8 cellular contexts compared by ENCODE assay signal in genomic region chr10:91198781-91199180, GRCh38. TPM values are rescaled to one million over a fixed set of nuclear protein-coding genes. Genes with fewer than 3 reads are reported as not detected.
DNase-seq lines count a peak whose midpoint lies in the region; ATAC-seq lines count a peak whose summit lies in the region.

No MANE protein-coding gene starts in this region.

- H3K4me3 Mint-ChIP-seq in activated CD4-positive, alpha-beta memory T cell treated with anti-CD3 and anti-CD28 coated beads for 36 hours, result no peak overlapping the region

- H3K79me2 ChIP-seq in ACC112 (ENCODE audit: control insufficient read depth, insufficient read depth, low read length, unreplicated experiment), result peaks cover 56% of the 10 kb centered on the region

- peaks cover 42% of the 10 kb centered on the region for H3K4me1 ChIP-seq in ACC112 (ENCODE audit: control insufficient read depth, insufficient read depth, low read length, unreplicated experiment)

- H3K36me3 ChIP-seq in ACC112 (ENCODE audit: insufficient read depth, low read length), result no peaks in the 10 kb centered on the region; the same call in 1 of the 2 replicates

- peak overlapping the region; percentile 59 for H3K27ac Mint-ChIP-seq in activated CD4-positive, alpha-beta memory T cell treated with anti-CD3 and anti-CD28 coated beads for 36 hours

- DNase-seq in activated CD4-positive, alpha-beta memory T cell treated with anti-CD3 and anti-CD28 coated beads for 36 hours, result no peak
- peak; percentile 93 for DNase-seq in iris pigment epithelial cell (ENCODE audit: low read depth)
- DNase-seq in DMS79 treated with DMSO at 0.1 percent for 48 hours (lab: John Stamatoyannopoulos, UW), result no peak
- no peak for DNase-seq in OCI-M2 (lab: John Stamatoyannopoulos, UW; ENCODE audit: unreplicated experiment)
- DNase-seq in NCI-H2171 (lab: John Stamatoyannopoulos, UW), result no peak

- H3K9me3 Mint-ChIP-seq in activated CD4-positive, alpha-beta memory T cell treated with anti-CD3 and anti-CD28 coated beads for 36 hours, result no peaks in the 10 kb centered on the region

- peaks cover 86% of the 10 kb centered on the region for H3K4me1 Mint-ChIP-seq in activated CD4-positive, alpha-beta memory T cell treated with anti-CD3 and anti-CD28 coated beads for 36 hours (ENCODE audit: low read depth)

- H3K27me3 Mint-ChIP-seq in activated CD4-positive, alpha-beta memory T cell treated with anti-CD3 and anti-CD28 coated beads for 36 hours, result no peaks in the 10 kb centered on the region

- CTCF ChIA-PET in activated CD4-positive, alpha-beta memory T cell treated with anti-CD3 and anti-CD28 coated beads for 36 hours (lab: Charles Lee), result no interaction called here

- POLR2A ChIA-PET in activated CD4-positive, alpha-beta memory T cell treated with anti-CD3 and anti-CD28 coated beads for 36 hours (lab: Charles Lee), result interaction anchor here (0.5 to 1.0 kb wide), 2 partner anchors 36 to 326 kb away, joined by 3 to 5 read pairs; no protein-coding TSS in a partner anchor

- peak overlapping the region; percentile 65 for H3K4me3 ChIP-seq in ACC112 (ENCODE audit: low read depth, low read length)

- ATAC-seq in GM18873 (IDR thresholded peaks at IDR 0.05; ENCODE audit: low FRiP score, unreplicated experiment), result peak; percentile 76
- ATAC-seq in HG03095 (IDR thresholded peaks at IDR 0.05; ENCODE audit: unreplicated experiment), result peak; percentile 72

- H3K27ac ChIP-seq in ACC112 (ENCODE audit: low read depth, low read length), result peak overlapping the region; percentile 65

- intact Hi-C loops in activated CD4-positive, alpha-beta memory T cell treated with anti-CD3 and anti-CD28 coated beads for 36 hours (cut with micrococcal nuclease), result no loop called here

- no peak overlapping the region for H2AFZ ChIP-seq in ACC112 (ENCODE audit: low read length, unreplicated experiment)

- H3K36me3 Mint-ChIP-seq in activated CD4-positive, alpha-beta memory T cell treated with anti-CD3 and anti-CD28 coated beads for 36 hours, result peaks cover 6% of the 10 kb centered on the region

- no peaks in the 10 kb centered on the region for H3K27me3 ChIP-seq in ACC112 (ENCODE audit: insufficient read depth, low read length)

RNA-seq across cellular contexts. Expression of gene PCGF5, which starts 21.7 kb away (rescaled TPM):
- total RNA-seq in activated CD4-positive, alpha-beta memory T cell treated with anti-CD3 and anti-CD28 coated beads for 36 hours, result 10 to 100 TPM; 42.9 to 46.8 TPM
